30 cellular contexts compared by ENCODE assay signal in the genomic region with DNA sequence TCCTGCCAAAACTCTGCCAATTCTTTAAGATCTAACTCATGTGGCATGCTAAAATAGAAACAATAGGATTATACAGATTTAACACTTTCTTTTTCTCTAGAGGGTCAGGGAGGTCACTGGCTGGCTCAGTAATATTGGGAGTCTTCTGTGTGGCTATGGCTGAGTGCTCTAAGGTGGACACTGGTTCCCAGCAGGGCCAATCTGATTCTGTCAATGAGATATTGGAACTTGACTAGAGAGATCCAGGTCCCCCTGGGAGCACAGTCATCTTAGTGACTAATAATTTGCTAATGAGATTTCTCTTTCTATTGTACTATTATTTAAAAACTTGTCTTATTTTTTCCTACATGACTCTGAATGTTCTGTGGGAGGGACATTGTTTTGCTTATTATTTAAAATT.
"Had no signal": no experiment of that assay in that cellular context is flagged by ENCODE, and none has a peak within 500 bp of the region (broad histone marks: within the 10 kb centered on the region; RNA-seq: fewer than 3 reads in every experiment).

No MANE protein-coding gene starts in this region.

- ATAC-seq: activated naive CD4-positive, alpha-beta T cell treated with anti-CD3 and anti-CD28 coated beads, Interleukin-2, amount 50 U/mL, for 72 hours; activated T-cell treated with anti-CD3 and anti-CD28 coated beads, Interleukin-2, amount 50 U/mL, for 72 hours; WTC11 had no signal

- H3K9me3 Mint-ChIP-seq: activated CD4-positive, alpha-beta T cell treated with anti-CD3 and anti-CD28 coated beads, Interleukin-2, amount 10 ng/mL, durations not matched to agents 7 days and 5 days; activated naive CD4-positive, alpha-beta T cell treated with anti-CD3 and anti-CD28 coated beads, Interleukin-2, amount 10 ng/mL, durations not matched to agents 7 days and 5 days; activated naive CD8-positive, alpha-beta T cell treated with anti-CD3 and anti-CD28 coated beads, Interleukin-2, amount 10 ng/mL, durations not matched to agents 7 days and 5 days; activated T-cell treated with anti-CD3 and anti-CD28 coated beads, Interleukin-2, amount 50 U/mL, for 24 hours; brain had no signal

- FAIRE-seq: endometrium, endothelial cell of umbilical vein, frontal cortex had no signal

- H3K27me3 ChIP-seq: ascending aorta, breast epithelium, cardiac muscle cell, colonic mucosa, esophagus squamous epithelium had no signal

- DNase-seq: activated CD4-positive, alpha-beta memory T cell treated with anti-CD3 and anti-CD28 coated beads, Interleukin-2, amount 10 ng/mL, durations not matched to agents 7 days and 5 days; activated CD4-positive, alpha-beta T cell treated with anti-CD3 and anti-CD28 coated beads for 1 hour; activated CD4-positive, alpha-beta T cell treated with anti-CD3 and anti-CD28 coated beads for 4 hours; activated CD4-positive, alpha-beta T cell treated with anti-CD3 and anti-CD28 coated beads, Interleukin-2, amount 10 ng/mL, durations not matched to agents 7 days and 5 days; activated CD4-positive, alpha-beta T cell treated with anti-CD3 and anti-CD28 coated beads, Interleukin-2, amount 50 U/mL, for 4 hours; activated CD8-positive, alpha-beta memory T cell treated with anti-CD3 and anti-CD28 coated beads, Interleukin-2, amount 50 U/mL, for 48 hours; activated gamma-delta T cell; activated naive CD4-positive, alpha-beta T cell; activated naive CD4-positive, alpha-beta T cell treated with anti-CD3 and anti-CD28 coated beads, Interleukin-2, amount 10 ng/mL, durations not matched to agents 7 days and 5 days; activated naive CD8-positive, alpha-beta T cell treated with anti-CD3 and anti-CD28 coated beads, Interleukin-2, amount 10 ng/mL, durations not matched to agents 7 days and 5 days; activated T-cell treated with anti-CD3 and anti-CD28 coated beads for 4 hours; activated T-cell treated with anti-CD3 and anti-CD28 coated beads, Interleukin-2, amount 50 U/mL, for 24 hours; activated T-cell treated with anti-CD3 and anti-CD28 coated beads, Interleukin-2, amount 50 U/mL, for 72 hours; central memory CD4-positive, alpha-beta T cell; cerebellar nuclear complex; colonic mucosa; effector CD8-positive, alpha-beta T cell; esophagus squamous epithelium; T-helper 2 cell had no signal

- H3K27ac ChIP-seq: ascending aorta, breast epithelium, cardiac muscle cell, colonic mucosa, epithelial cell of prostate, esophagus squamous epithelium, VCaP had no signal

- H3K27ac Mint-ChIP-seq: activated CD4-positive, alpha-beta memory T cell treated with anti-CD3 and anti-CD28 coated beads, Interleukin-2, amount 10 ng/mL, durations not matched to agents 7 days and 5 days; activated CD4-positive, alpha-beta T cell treated with anti-CD3 and anti-CD28 coated beads, Interleukin-2, amount 10 ng/mL, durations not matched to agents 7 days and 5 days; activated naive CD4-positive, alpha-beta T cell treated with anti-CD3 and anti-CD28 coated beads, Interleukin-2, amount 10 ng/mL, durations not matched to agents 7 days and 5 days; activated naive CD4-positive, alpha-beta T cell treated with anti-CD3 and anti-CD28 coated beads, Interleukin-2, amount 50 U/mL, for 72 hours; activated naive CD8-positive, alpha-beta T cell treated with anti-CD3 and anti-CD28 coated beads, Interleukin-2, amount 10 ng/mL, durations not matched to agents 7 days and 5 days; activated T-cell treated with anti-CD3 and anti-CD28 coated beads, Interleukin-2, amount 50 U/mL, for 24 hours; activated T-cell treated with anti-CD3 and anti-CD28 coated beads, Interleukin-2, amount 50 U/mL, for 72 hours; brain; WTC11 had no signal

- H3K4me1 ChIP-seq: ascending aorta, breast epithelium, colonic mucosa, esophagus squamous epithelium had no signal

- H3K4me1 Mint-ChIP-seq: activated CD4-positive, alpha-beta memory T cell treated with anti-CD3 and anti-CD28 coated beads, Interleukin-2, amount 10 ng/mL, durations not matched to agents 7 days and 5 days; activated CD4-positive, alpha-beta T cell treated with anti-CD3 and anti-CD28 coated beads, Interleukin-2, amount 10 ng/mL, durations not matched to agents 7 days and 5 days; activated naive CD4-positive, alpha-beta T cell treated with anti-CD3 and anti-CD28 coated beads, Interleukin-2, amount 10 ng/mL, durations not matched to agents 7 days and 5 days; activated naive CD8-positive, alpha-beta T cell treated with anti-CD3 and anti-CD28 coated beads, Interleukin-2, amount 10 ng/mL, durations not matched to agents 7 days and 5 days had no signal

- H3K36me3 Mint-ChIP-seq: activated naive CD4-positive, alpha-beta T cell treated with anti-CD3 and anti-CD28 coated beads, Interleukin-2, amount 10 ng/mL, durations not matched to agents 7 days and 5 days; activated naive CD4-positive, alpha-beta T cell treated with anti-CD3 and anti-CD28 coated beads, Interleukin-2, amount 50 U/mL, for 72 hours; activated naive CD8-positive, alpha-beta T cell treated with anti-CD3 and anti-CD28 coated beads, Interleukin-2, amount 10 ng/mL, durations not matched to agents 7 days and 5 days; brain; WTC11 had no signal

- H3K4me3 Mint-ChIP-seq: activated CD4-positive, alpha-beta memory T cell treated with anti-CD3 and anti-CD28 coated beads, Interleukin-2, amount 10 ng/mL, durations not matched to agents 7 days and 5 days; activated CD4-positive, alpha-beta T cell treated with anti-CD3 and anti-CD28 coated beads, Interleukin-2, amount 10 ng/mL, durations not matched to agents 7 days and 5 days; activated naive CD4-positive, alpha-beta T cell treated with anti-CD3 and anti-CD28 coated beads, Interleukin-2, amount 10 ng/mL, durations not matched to agents 7 days and 5 days; activated naive CD8-positive, alpha-beta T cell treated with anti-CD3 and anti-CD28 coated beads, Interleukin-2, amount 10 ng/mL, durations not matched to agents 7 days and 5 days; activated T-cell treated with anti-CD3 and anti-CD28 coated beads, Interleukin-2, amount 50 U/mL, for 24 hours; activated T-cell treated with anti-CD3 and anti-CD28 coated beads, Interleukin-2, amount 50 U/mL, for 72 hours; brain; WTC11 had no signal

- H3K36me3 ChIP-seq: ascending aorta, breast epithelium, cardiac muscle cell, colonic mucosa, esophagus squamous epithelium had no signal

- H3K27me3 Mint-ChIP-seq: activated CD4-positive, alpha-beta memory T cell treated with anti-CD3 and anti-CD28 coated beads, Interleukin-2, amount 10 ng/mL, durations not matched to agents 7 days and 5 days; activated CD4-positive, alpha-beta T cell treated with anti-CD3 and anti-CD28 coated beads, Interleukin-2, amount 10 ng/mL, durations not matched to agents 7 days and 5 days; activated naive CD4-positive, alpha-beta T cell treated with anti-CD3 and anti-CD28 coated beads, Interleukin-2, amount 10 ng/mL, durations not matched to agents 7 days and 5 days; activated naive CD8-positive, alpha-beta T cell treated with anti-CD3 and anti-CD28 coated beads, Interleukin-2, amount 10 ng/mL, durations not matched to agents 7 days and 5 days; activated T-cell treated with anti-CD3 and anti-CD28 coated beads, Interleukin-2, amount 50 U/mL, for 24 hours had no signal

- H3K9me3 ChIP-seq: ascending aorta, breast epithelium, colonic mucosa, esophagus squamous epithelium had no signal

- H3K4me3 ChIP-seq: ascending aorta, breast epithelium, cardiac muscle cell, colonic mucosa, esophagus squamous epithelium had no signal
